ENCODE assay signal across 20 cellular contexts in the genomic region with DNA sequence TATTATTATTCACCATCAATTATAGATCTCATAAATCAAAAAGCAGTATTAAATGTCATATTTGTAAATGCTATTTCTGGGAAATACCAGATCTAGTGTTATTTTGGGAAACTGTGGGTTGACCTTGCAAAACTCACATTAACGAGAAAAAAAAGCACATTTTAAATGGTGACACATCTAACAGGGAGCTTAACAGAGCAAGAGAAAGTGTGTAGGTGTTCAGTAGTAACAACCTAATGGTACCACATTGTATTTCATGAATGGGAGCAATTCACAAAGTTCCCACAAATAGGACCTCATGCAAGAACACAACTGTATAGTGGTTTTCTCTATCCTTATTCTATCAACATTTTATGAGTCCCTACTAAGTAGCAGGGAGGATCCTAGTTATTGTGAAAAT.
"Had no signal": no experiment of that assay in that cellular context is flagged by ENCODE, and none has a peak within 500 bp of the region (broad histone marks: within the 10 kb centered on the region; RNA-seq: fewer than 3 reads in every experiment).

No MANE protein-coding gene starts in this region.

- H3K27me3 ChIP-seq: ascending aorta, left lung, stomach, upper lobe of left lung had no signal

- DNase-seq: activated CD4-positive, alpha-beta T cell treated with anti-CD3 and anti-CD28 coated beads, Interleukin-2, amount 10 ng/mL, durations not matched to agents 24 days and 14 days; activated CD8-positive, alpha-beta memory T cell treated with anti-CD3 and anti-CD28 coated beads, Interleukin-2, amount 50 U/mL, for 48 hours; activated gamma-delta T cell; activated T-cell treated with anti-CD3 and anti-CD28 coated beads, Interleukin-2, amount 50 U/mL, for 48 hours; cerebellar nuclear complex; cortex of kidney; erythroblast; hypothalamus; kidney; left lung; nephron progenitor cell; nucleus accumbens; retina; stimulated activated CD4-positive, alpha-beta T cell treated with anti-CD3 and anti-CD28 coated beads, Interleukin-2, amount 100 ng/mL, for 24 hours; stomach; upper lobe of left lung had no signal

- H3K9me3 ChIP-seq: left lung, stomach, upper lobe of left lung had no signal

- H3K4me3 Mint-ChIP-seq: activated CD4-positive, alpha-beta T cell treated with anti-CD3 and anti-CD28 coated beads, Interleukin-2, amount 10 ng/mL, durations not matched to agents 24 days and 14 days; activated naive CD4-positive, alpha-beta T cell treated with anti-CD3 and anti-CD28 coated beads, Interleukin-2, amount 50 U/mL, for 24 hours; nephron progenitor cell; T-helper 1 cell treated with Interleukin-12 subunit alpha and Interleukin-12 subunit beta and Interleukin-4 antibody, amounts not matched to agents 30 μg/mL and 1 μg/mL, for 36 hours had no signal

- H3K27ac ChIP-seq: ascending aorta, left lung, stomach, thoracic aorta, upper lobe of left lung had no signal

- H3K27me3 Mint-ChIP-seq: activated CD4-positive, alpha-beta T cell treated with anti-CD3 and anti-CD28 coated beads, Interleukin-2, amount 10 ng/mL, durations not matched to agents 24 days and 14 days; activated naive CD4-positive, alpha-beta T cell treated with anti-CD3 and anti-CD28 coated beads, Interleukin-2, amount 50 U/mL, for 24 hours had no signal

- H3K4me1 ChIP-seq: left lung, stomach, upper lobe of left lung had no signal

- H3K9me3 Mint-ChIP-seq: activated CD4-positive, alpha-beta T cell treated with anti-CD3 and anti-CD28 coated beads, Interleukin-2, amount 10 ng/mL, durations not matched to agents 24 days and 14 days; activated naive CD4-positive, alpha-beta T cell treated with anti-CD3 and anti-CD28 coated beads, Interleukin-2, amount 50 U/mL, for 24 hours; T-helper 1 cell treated with Interleukin-12 subunit alpha and Interleukin-12 subunit beta and Interleukin-4 antibody, amounts not matched to agents 30 μg/mL and 1 μg/mL, for 36 hours had no signal

- H3K4me3 ChIP-seq: ascending aorta, left lung, stomach, thoracic aorta, upper lobe of left lung had no signal

- H3K27ac Mint-ChIP-seq: activated CD4-positive, alpha-beta T cell treated with anti-CD3 and anti-CD28 coated beads, Interleukin-2, amount 10 ng/mL, durations not matched to agents 24 days and 14 days; activated naive CD4-positive, alpha-beta T cell treated with anti-CD3 and anti-CD28 coated beads, Interleukin-2, amount 50 U/mL, for 24 hours; nephron progenitor cell; T-helper 1 cell treated with Interleukin-12 subunit alpha and Interleukin-12 subunit beta and Interleukin-4 antibody, amounts not matched to agents 30 μg/mL and 1 μg/mL, for 36 hours had no signal

- H3K36me3 ChIP-seq: ascending aorta, left lung, stomach, thoracic aorta, upper lobe of left lung had no signal

- H3K4me1 Mint-ChIP-seq: activated CD4-positive, alpha-beta T cell treated with anti-CD3 and anti-CD28 coated beads, Interleukin-2, amount 10 ng/mL, durations not matched to agents 24 days and 14 days; activated naive CD4-positive, alpha-beta T cell treated with anti-CD3 and anti-CD28 coated beads, Interleukin-2, amount 50 U/mL, for 24 hours had no signal

- ATAC-seq: left lung had no signal
